In the genomic region with DNA sequence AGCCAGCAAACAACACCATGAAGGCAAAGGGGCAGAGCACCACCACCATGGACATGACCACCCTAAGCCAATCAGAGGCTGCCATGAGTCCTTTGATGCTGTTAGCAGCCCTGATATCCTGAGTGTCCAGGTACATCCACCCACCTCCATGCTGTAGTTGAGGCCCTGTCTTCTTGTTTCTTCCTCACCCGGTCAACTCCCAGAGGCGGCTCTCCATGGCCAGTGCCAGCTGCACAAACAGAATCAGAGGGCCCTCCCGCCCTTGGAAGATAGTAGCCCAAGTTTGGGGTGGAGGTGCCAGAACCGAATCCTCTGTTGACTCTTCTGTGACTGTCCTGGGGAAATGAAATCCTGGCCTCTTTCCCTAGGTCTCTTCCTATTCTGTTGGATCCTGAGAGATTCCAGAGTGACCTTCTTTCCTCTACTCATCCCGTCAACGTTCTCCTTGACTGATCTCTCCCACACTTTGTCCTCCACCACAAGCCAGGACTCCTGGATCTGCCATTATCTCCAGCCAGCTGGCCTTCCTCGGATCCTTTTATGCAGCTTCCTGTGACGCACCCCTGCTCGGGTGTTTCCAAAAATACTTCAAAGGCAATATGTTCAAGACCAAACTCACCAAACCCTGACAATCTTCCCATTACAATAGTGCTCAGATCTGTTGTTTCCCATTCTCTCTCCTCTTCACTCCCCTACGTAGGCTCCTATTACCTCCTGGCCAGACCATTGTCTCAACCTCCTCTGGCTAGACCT, we compare ENCODE assay signal across 17 cellular contexts. TPM values are rescaled to one million over a fixed set of nuclear protein-coding genes. Genes with fewer than 3 reads are reported as not detected.
A peak's percentile ranks its signal among the peaks of the same experiment; 100 is the strongest.
DNase-seq lines count a peak whose midpoint lies in the region; ATAC-seq and TF ChIP-seq lines count a peak whose summit lies in the region.
"Had no signal": no experiment of that assay in that cellular context is flagged by ENCODE, and none has a peak within 500 bp of the region (broad histone marks: within the 10 kb centered on the region; RNA-seq: fewer than 3 reads in every experiment).

No MANE protein-coding gene starts in this region.

- no peaks in the 10 kb centered on the region for H3K36me3 ChIP-seq in psoas muscle (ENCODE audit: insufficient read depth in 1 of 2, low read depth in 1 of 2)
- H3K36me3 ChIP-seq: MG63, Peyer's patch had no signal

- ATAC-seq in psoas muscle (peak; percentile 31 to 67 (median 43)), GM21390 (IDR thresholded peaks at IDR 0.05; ENCODE audit: unreplicated experiment) (no peak)
- ATAC-seq: GM23338 had no signal

- no peak overlapping the region for H3K27ac ChIP-seq in psoas muscle
- H3K27ac ChIP-seq: 22Rv1, Peyer's patch had no signal

- DNase-seq in DMS 273 (lab: John Stamatoyannopoulos, UW; ENCODE audit: unreplicated experiment) (peak; percentile 20), DMS 273 treated with DMSO at 0.1 percent for 48 hours (lab: John Stamatoyannopoulos, UW) (no peak), RPMI7951 (ENCODE audit: low read depth) (peak; percentile 88), fibroblast of the aortic adventitia (ENCODE audit: low read depth) (peak; percentile 29), psoas muscle (peak in 1 of 2 donors; percentile 17), NCI-H2081 treated with DMSO at 0.1 percent for 48 hours (lab: John Stamatoyannopoulos, UW) (no peak)
- no peak for DNase-seq in activated CD4-positive, alpha-beta T cell treated with anti-CD3 and anti-CD28 coated beads, Interleukin-2, amount 10 ng/mL, durations not matched to agents 24 days and 14 days
- DNase-seq: C1 segment of cervical spinal cord, MG63, NCI-H1105, NCI-H1694 treated with DMSO at 0.1 percent for 48 hours, NCI-H2171 treated with DMSO at 0.1 percent for 48 hours, NCI-H774 had no signal

- 50 to 62% (median 54%) methylated on average over 10 of the region's 10 CpGs for WGBS in psoas muscle, 3 donors

- intact Hi-C loops in psoas muscle (cut with DNase I): no loop called here
- intact Hi-C loops in activated CD4-positive, alpha-beta T cell treated with anti-CD3 and anti-CD28 coated beads, Interleukin-2, amount 10 ng/mL, durations not matched to agents 24 days and 14 days (cut with micrococcal nuclease): no loop called here

- no peaks in the 10 kb centered on the region for H3K9me3 ChIP-seq in psoas muscle
- H3K9me3 ChIP-seq: MG63, Peyer's patch had no signal

- H3K27ac Mint-ChIP-seq in activated CD4-positive, alpha-beta T cell treated with anti-CD3 and anti-CD28 coated beads, Interleukin-2, amount 10 ng/mL, durations not matched to agents 24 days and 14 days: no peak overlapping the region
- H3K27ac Mint-ChIP-seq: GM23338 had no signal

- H3K4me1 Mint-ChIP-seq in activated CD4-positive, alpha-beta T cell treated with anti-CD3 and anti-CD28 coated beads, Interleukin-2, amount 10 ng/mL, durations not matched to agents 24 days and 14 days: no peaks in the 10 kb centered on the region
- H3K4me1 Mint-ChIP-seq: GM23338 had no signal

- H3K4me1 ChIP-seq in psoas muscle: peaks cover 3% of the 10 kb centered on the region
- H3K4me1 ChIP-seq: Peyer's patch had no signal

- H3K27me3 ChIP-seq in psoas muscle (ENCODE audit: insufficient read depth in 3 of 3, low read length in 2 of 3): no peaks in the 10 kb centered on the region
- H3K27me3 ChIP-seq: MG63, Peyer's patch had no signal

- H3K4me3 ChIP-seq in fibroblast of the aortic adventitia (ENCODE audit: low read depth, low read length) (no peak overlapping the region), psoas muscle (no peak overlapping the region)
- H3K4me3 ChIP-seq: GM23338, MG63, Peyer's patch had no signal

- H3K4me3 Mint-ChIP-seq in activated CD4-positive, alpha-beta T cell treated with anti-CD3 and anti-CD28 coated beads, Interleukin-2, amount 10 ng/mL, durations not matched to agents 24 days and 14 days: no peak overlapping the region
- H3K4me3 Mint-ChIP-seq: GM23338 had no signal

- H3K27me3 Mint-ChIP-seq in activated CD4-positive, alpha-beta T cell treated with anti-CD3 and anti-CD28 coated beads, Interleukin-2, amount 10 ng/mL, durations not matched to agents 24 days and 14 days: no peaks in the 10 kb centered on the region

- no peaks in the 10 kb centered on the region for H3K36me3 Mint-ChIP-seq in activated CD4-positive, alpha-beta T cell treated with anti-CD3 and anti-CD28 coated beads, Interleukin-2, amount 10 ng/mL, durations not matched to agents 24 days and 14 days (ENCODE audit: low read depth)

- no peaks in the 10 kb centered on the region for H3K9me3 Mint-ChIP-seq in activated CD4-positive, alpha-beta T cell treated with anti-CD3 and anti-CD28 coated beads, Interleukin-2, amount 10 ng/mL, durations not matched to agents 24 days and 14 days
- H3K9me3 Mint-ChIP-seq: GM23338 had no signal

- TF ChIP-seq CTCF in fibroblast of the aortic adventitia (IDR thresholded peaks at IDR 0.05; ENCODE audit: insufficient read depth, low read length): no peak
- TF ChIP-seq CTCF in psoas muscle (IDR thresholded peaks at IDR 0.05): no peak

RNA-seq across cellular contexts. Expression of a gene that starts 45.4 kb away (rescaled TPM):
- total RNA-seq in RPMI7951 (2014; rRNA removed; shearing (Covaris generic)): 97.2 and 104 TPM in 2 replicates
- 47.3 and 49.6 TPM in 2 replicates for total RNA-seq in fibroblast of the aortic adventitia (ENCODE audit: low replicate concordance)
- 10 to 100 TPM; 51.3 to 57.6 (median 52.8) TPM for total RNA-seq in psoas muscle
- 10 to 100 TPM; 16.1 to 42.8 (median 21.6) TPM for polyA plus RNA-seq in psoas muscle
- 81.1 and 84.1 TPM in 2 replicates for total RNA-seq in activated CD4-positive, alpha-beta T cell treated with anti-CD3 and anti-CD28 coated beads, Interleukin-2, amount 10 ng/mL, durations not matched to agents 24 days and 14 days

Comparison
In these comparisons a context has a peak if more than half of its experiments do, and no peak if none do; other contexts are left out.
1. DNase-seq: peak in DMS 273 (single experiment), RPMI7951 (single experiment) and fibroblast of the aortic adventitia (single experiment); none in DMS 273 treated with DMSO at 0.1 percent for 48 hours (single experiment), NCI-H2081 treated with DMSO at 0.1 percent for 48 hours (single experiment) and activated CD4-positive, alpha-beta T cell treated with anti-CD3 and anti-CD28 coated beads, Interleukin-2, amount 10 ng/mL, durations not matched to agents 24 days and 14 days (single experiment).